Comparison of ENCODE assay signal across 26 cellular contexts in genomic region chr4:76084542-76084941, GRCh38. TPM values are rescaled to one million over a fixed set of nuclear protein-coding genes. Genes with fewer than 3 reads are reported as not detected.
A peak's percentile ranks its signal among the peaks of the same experiment; 100 is the strongest.
DNase-seq lines count a peak whose midpoint lies in the region; ATAC-seq and TF ChIP-seq lines count a peak whose summit lies in the region.
"Had no signal": no experiment of that assay in that cellular context is flagged by ENCODE, and none has a peak within 500 bp of the region (broad histone marks: within the 10 kb centered on the region; RNA-seq: fewer than 3 reads in every experiment).

No MANE protein-coding gene starts in this region.

- H3K9ac ChIP-seq in parathyroid adenoma = no peak overlapping the region

- H3K27ac ChIP-seq in heart right ventricle = peak overlapping the region in 7 of 10 donors; percentile 31 to 55 (median 46)
- H3K27ac ChIP-seq in parathyroid adenoma = no peak overlapping the region
- H3K27ac ChIP-seq: PC-9 had no signal

- H3K4me1 ChIP-seq in heart right ventricle = peaks cover 0 to 47% (median 10%) of the 10 kb centered on the region in 9 donors
- H3K4me1 ChIP-seq in parathyroid adenoma = peaks cover 2% of the 10 kb centered on the region

- H3K27me3 ChIP-seq in heart right ventricle (no peaks in the 10 kb centered on the region), parathyroid adenoma (ENCODE audit: control insufficient read depth, insufficient read depth, low read length) (no peaks in the 10 kb centered on the region)
- H3K27me3 ChIP-seq: BE2C had no signal

- H3K36me3 ChIP-seq in heart right ventricle (no peaks in the 10 kb centered on the region), parathyroid adenoma (ENCODE audit: control insufficient read depth, insufficient read depth, low read length) (no peaks in the 10 kb centered on the region)
- H3K36me3 ChIP-seq: BE2C had no signal

- TF ChIP-seq CTCF in heart right ventricle (IDR thresholded peaks at IDR 0.05) = no peak
- TF ChIP-seq CTCF in parathyroid adenoma (IDR thresholded peaks at IDR 0.05) = no peak

- no peak for DNase-seq in heart right ventricle
- DNase-seq in left cardiac atrium = no peak
- DNase-seq in left ventricle myocardium superior = no peak
- DNase-seq in iPS-NIHi7 (ENCODE audit: extremely low spot score) = no peak
- no peak for DNase-seq in AML-193 (lab: John Stamatoyannopoulos, UW)
- DNase-seq: BE2C; CD8-positive, alpha-beta memory T cell; DMS79 treated with DMSO at 0.1 percent for 48 hours; GF-D8; NCI-H1092 treated with DMSO at 0.1 percent for 48 hours; NCI-H1436; NCI-H187; NCI-H2081 treated with DMSO at 0.1 percent for 48 hours; NCI-H2171; NCI-H524; NCI-H748 treated with DMSO at 0.1 percent for 48 hours; NK-92 treated with Interleukin-12 subunit alpha and Interleukin-12 subunit beta, amount 100 ng/mL, for 24 hours; PC-9; SHP77 had no signal

- H3K9me3 ChIP-seq in heart right ventricle = no peaks in the 10 kb centered on the region
- no peaks in the 10 kb centered on the region for H3K9me3 ChIP-seq in parathyroid adenoma (ENCODE audit: control insufficient read depth, low read length)
- H3K9me3 ChIP-seq: BE2C had no signal

- H3K79me2 ChIP-seq in parathyroid adenoma = no peaks in the 10 kb centered on the region

- intact Hi-C loops in heart right ventricle (cut with DNase I) = no loop called here
- intact Hi-C loops in left cardiac atrium (cut with DNase I) = no loop called here
- intact Hi-C loops in left ventricle myocardium superior (cut with micrococcal nuclease) = no loop called here

- H3K4me3 ChIP-seq in heart right ventricle = no peak overlapping the region
- no peak overlapping the region for H3K4me3 ChIP-seq in parathyroid adenoma (ENCODE audit: low read depth, low read length)
- H3K4me3 ChIP-seq: PC-9 had no signal

- ATAC-seq in heart right ventricle (peak in 7 of 8 donors; percentile 41 to 69 (median 44)), left cardiac atrium (no peak), left ventricle myocardium superior (peak; percentile 76), esophagus mucosa (no peak)
- ATAC-seq: HCT116 had no signal

- 31 to 61% methylated on average over 1 of the region's 1 CpG for WGBS in heart right ventricle, 2 donors

- no peak overlapping the region for H3K4me2 ChIP-seq in parathyroid adenoma (ENCODE audit: low read length)
- H3K4me2 ChIP-seq: PC-9 had no signal

- peak overlapping the region; percentile 11 for H2AFZ ChIP-seq in parathyroid adenoma
- H2AFZ ChIP-seq: PC-9 had no signal

RNA-seq across cellular contexts. Expression of gene ART3, which starts 10.0 kb away (rescaled TPM):
- total RNA-seq in heart right ventricle (100 to 1,000 TPM in 3 of 10 donors, 10 to 100 TPM in 7; 38.4 to 250 (median 65.4) TPM), left cardiac atrium (10 to 100 TPM; 23.4 to 41.2 TPM), left ventricle myocardium superior (145 TPM), esophagus mucosa (not detected)
- polyA plus RNA-seq in heart right ventricle = 100 to 1,000 TPM in 1 of 2 donors, 10 to 100 TPM in 1; 67.3 to 108 TPM
- total RNA-seq: A673; CD8-positive, alpha-beta memory T cell; PC-9 had no signal
- polyA plus RNA-seq: CD14-positive monocyte; CD8-positive, alpha-beta memory T cell; IgD-negative memory B cell had no signal

RNA-seq across cellular contexts. Expression of gene CXCL11, which starts 48.7 kb away (rescaled TPM):
- total RNA-seq in heart right ventricle (10 to 100 TPM in 1 of 10 donors, under 1 TPM in 4, not detected in 5; 0.23 to 61.0 (median 0.40) TPM), left cardiac atrium (under 1 TPM in 1 of 2 donors, not detected in 1; 0.16 TPM), left ventricle myocardium superior (0.42 TPM), esophagus mucosa (0.24 TPM)
- polyA plus RNA-seq in heart right ventricle = under 1 TPM in 1 of 2 donors, not detected in 1; 0.07 TPM
- total RNA-seq: H4, PC-9 had no signal
- polyA plus RNA-seq: CD8-positive, alpha-beta memory T cell; IgD-negative memory B cell had no signal

Comparison
In these comparisons a context has a peak if more than half of its experiments do, and no peak if none do; other contexts are left out.
1. ATAC-seq: peak in heart right ventricle (7 of 8) and left ventricle myocardium superior (single experiment); none in left cardiac atrium (0 of 2) and esophagus mucosa (single experiment).
2. RNA of gene ART3, which starts 10.0 kb away (total RNA-seq): 145 TPM in left ventricle myocardium superior (single experiment), 38.4 to 250 TPM in heart right ventricle and 23.4 to 41.2 TPM in left cardiac atrium; not detected in esophagus mucosa (single experiment); every median in the first group is over 10 times any median in the second.